In the genomic region with DNA sequence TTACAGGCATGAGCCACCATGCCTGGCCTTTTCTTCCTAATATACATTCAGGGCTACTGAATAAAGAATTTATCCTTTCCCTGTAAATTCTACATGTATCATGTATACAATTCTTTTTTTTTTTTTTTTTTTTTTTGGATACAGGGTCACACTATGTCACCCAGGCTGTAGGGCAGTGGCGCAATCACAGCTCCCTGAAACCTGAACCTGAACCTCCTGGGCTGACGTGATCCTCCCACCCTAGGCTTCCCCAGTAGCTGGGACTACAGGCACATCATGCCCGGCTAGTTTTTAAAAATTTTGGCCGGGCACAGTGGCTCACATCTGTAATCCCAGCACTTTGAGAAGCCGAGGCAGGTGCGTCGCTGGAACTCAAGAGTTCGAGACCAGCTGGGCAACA, we compare ENCODE assay signal across 18 cellular contexts. TPM values are rescaled to one million over a fixed set of nuclear protein-coding genes. Genes with fewer than 3 reads are reported as not detected.
DNase-seq lines count a peak whose midpoint lies in the region; ATAC-seq, FAIRE-seq and TF ChIP-seq lines count a peak whose summit lies in the region.
"Had no signal": no experiment of that assay in that cellular context is flagged by ENCODE, and none has a peak within 500 bp of the region (broad histone marks: within the 10 kb centered on the region; RNA-seq: fewer than 3 reads in every experiment).

No MANE protein-coding gene starts in this region.

- H3K79me2 ChIP-seq in PC-9 (ENCODE audit: low read depth), result 0 out of 2 replicates have a peak, but pooled peaks cover 6% of the 10 kb centered on the region
- no peaks in the 10 kb centered on the region for H3K79me2 ChIP-seq in H1 (ENCODE audit: control insufficient read depth in 1 of 2, insufficient read depth in 2 of 2, low read length in 2 of 2)

- no peak overlapping the region for H2AK5ac ChIP-seq in H1 (ENCODE audit: low read depth, low read length)

- TF ChIP-seq POLR2A in H1 (IDR thresholded peaks at IDR 0.05; ENCODE audit: control extremely low read depth in 1 of 2, low read depth in 2 of 2, low read length in 2 of 2), result no peak

- no peak overlapping the region for H2BK12ac ChIP-seq in H1 (ENCODE audit: low read depth, low read length)

- H3F3A ChIP-seq in PC-9 (ENCODE audit: insufficient read depth, low read depth), result peaks cover 51% of the 10 kb centered on the region

- CTCF ChIA-PET in PC-9 (lab: Charles Lee) (interaction anchor here (0.6 to 1.7 kb wide), 4 partner anchors 37 to 1322 kb away, joined by 3 to 15 read pairs (median 6); no protein-coding TSS in a partner anchor), H1 (lab: Charles Lee; ENCODE audit: partially characterized antibody) (interaction anchor here (0.9 to 6.1 kb wide), 8 partner anchors 13 to 246 kb away, joined by 3 to 46 read pairs (median 4); no protein-coding TSS in a partner anchor)

- H3K27me3 ChIP-seq in PC-9 (ENCODE audit: insufficient read depth, low read depth), result no peaks in the 10 kb centered on the region
- no peaks in the 10 kb centered on the region for H3K27me3 ChIP-seq in H1 (replicated peaks in 1 of 4; ENCODE audit: control insufficient read depth in 3 of 4, extremely low read depth in 1 of 4, insufficient read depth in 3 of 4, low read length in 3 of 4)
- H3K27me3 ChIP-seq in tibial artery, result no peaks in the 10 kb centered on the region

- no peak for TF ChIP-seq RAD21 in H1 (IDR thresholded peaks at IDR 0.05 in 1 of 2, conservative IDR thresholded peaks at IDR 0.05 in 1 of 2; ENCODE audit: low read depth in 2 of 2, low read length in 2 of 2)

- H2BK120ac ChIP-seq in H1 (replicated peaks; ENCODE audit: low read depth, low read length), result no peak overlapping the region

- peaks cover 17% of the 10 kb centered on the region for H3K4me1 Mint-ChIP-seq in mesothelial cell of epicardium

- H3K23ac ChIP-seq in H1 (ENCODE audit: insufficient read length), result no peak overlapping the region

- intact Hi-C loops in PC-9 (cut with micrococcal nuclease; ENCODE audit: unreplicated experiment), result no loop called here
- intact Hi-C loops in tibial artery (cut with DNase I; ENCODE audit: low total_unique reads), result no loop called here

- no peak for TF ChIP-seq EP300 in H1 (IDR thresholded peaks at IDR 0.05; ENCODE audit: borderline replicate concordance in 1 of 2, low read depth in 2 of 2, low read length in 2 of 2)

- no peak overlapping the region for H2BK20ac ChIP-seq in H1 (ENCODE audit: low read length)

- H3K56ac ChIP-seq in H1 (replicated peaks; ENCODE audit: insufficient read length, low read depth, low read length), result no peak overlapping the region

- FAIRE-seq in H1 (lab: Jason Lieb, UNC), result no peak
- FAIRE-seq: H54 had no signal

- H2AFZ ChIP-seq in PC-9 (no peak overlapping the region), H1 (ENCODE audit: low read length) (no peak overlapping the region)

- WGBS in H1 (ENCODE audit: extremely low coverage in 1 of 2, insufficient coverage in 1 of 2, insufficient read length in 1 of 2, insufficient replicate concordance in 2 of 2, low coverage in 1 of 2, low lambda C conversion rate in 2 of 2, missing lambda C conversion rate in 1 of 2), 2 experiments, result 96% methylated on average over 8 of the region's 8 CpGs; no CpG with 5 or more reads in 1 of the 2 experiments

- H3K9me2 ChIP-seq in PC-9 (ENCODE audit: insufficient read depth), result no peaks in the 10 kb centered on the region

- H3K36me3 ChIP-seq in PC-9 (ENCODE audit: low read depth) (no peaks in the 10 kb centered on the region), H1 (ENCODE audit: control insufficient read depth in 2 of 4, insufficient read depth in 4 of 4, low read length in 3 of 4) (no peaks in the 10 kb centered on the region), tibial artery (peaks cover 0 to 8% (median 8%) of the 10 kb centered on the region in 3 donors)

- H3K4me1 ChIP-seq in PC-9 (replicated peaks; ENCODE audit: insufficient read depth), result peaks cover 69% of the 10 kb centered on the region
- H3K4me1 ChIP-seq in H1 (replicated peaks in 1 of 4; ENCODE audit: control insufficient read depth in 3 of 4, insufficient read depth in 4 of 4, low read length in 3 of 4), result no peaks in the 10 kb centered on the region
- H3K4me1 ChIP-seq in tibial artery, result peaks cover 0 to 44% (median 23%) of the 10 kb centered on the region in 4 donors

- H3K27ac ChIP-seq in PC-9 (peak overlapping the region; percentile 99), H1 (ENCODE audit: low read depth, low read length) (no peak overlapping the region), tibial artery (peak overlapping the region; percentile 61 to 71)
- H3K27ac ChIP-seq: C4-2B had no signal

- H2BK5ac ChIP-seq in H1 (ENCODE audit: low read depth, low read length), result no peak overlapping the region

- peaks cover 7% of the 10 kb centered on the region for H3K79me1 ChIP-seq in H1 (ENCODE audit: low read depth, low read length)

- H3K14ac ChIP-seq in H1 (ENCODE audit: insufficient read length), result no peak overlapping the region

- H3K4me2 ChIP-seq in PC-9, result peak overlapping the region; percentile 60
- no peak overlapping the region for H3K4me2 ChIP-seq in H1 (ENCODE audit: insufficient read depth in 1 of 2, low read depth in 2 of 2, low read length in 2 of 2)

- no peak overlapping the region for H4K8ac ChIP-seq in H1 (ENCODE audit: extremely low read depth, insufficient read depth, low read length)

- TF ChIP-seq CTCF in PC-9 (conservative IDR thresholded peaks at IDR 0.05) (no peak), H1 (IDR thresholded peaks at IDR 0.05; ENCODE audit: control extremely low read depth in 1 of 3, insufficient read depth in 1 of 3, low read depth in 1 of 3, low read length in 3 of 3) (no peak), mesothelial cell of epicardium (IDR thresholded peaks at IDR 0.05; ENCODE audit: unreplicated experiment) (no peak), tibial artery (IDR thresholded peaks at IDR 0.05) (no peak), GM10266 (IDR thresholded peaks at IDR 0.05; ENCODE audit: control insufficient read depth, insufficient read depth, low read depth, missing control alignments) (no peak)

- no peak overlapping the region for H3K18ac ChIP-seq in H1 (ENCODE audit: extremely low read depth, low read length)

- H3K9me3 ChIP-seq in PC-9 (ENCODE audit: insufficient read depth, low read depth), result no peaks in the 10 kb centered on the region
- H3K9me3 ChIP-seq in H1 (ENCODE audit: insufficient read depth in 2 of 2, low read depth in 1 of 2, low read length in 1 of 2), result no peaks in the 10 kb centered on the region
- H3K9me3 ChIP-seq in tibial artery, result no peaks in the 10 kb centered on the region

- H4K91ac ChIP-seq in H1 (replicated peaks; ENCODE audit: insufficient read length, low read length), result no peak overlapping the region

- H3K27me3 Mint-ChIP-seq in mesothelial cell of epicardium (ENCODE audit: low read depth), result no peaks in the 10 kb centered on the region

- H3K27ac Mint-ChIP-seq in mesothelial cell of epicardium, result peak overlapping the region; percentile 99

- BruUV-seq in PC-9 (replicated peaks; lab: Mats Ljungman, UMichigan), result no TSS peak

- H4K20me1 ChIP-seq in PC-9 (ENCODE audit: insufficient read depth) (no peaks in the 10 kb centered on the region), H1 (replicated peaks in 1 of 2; ENCODE audit: control insufficient read depth in 1 of 2, insufficient read depth in 2 of 2, low read length in 2 of 2) (no peaks in the 10 kb centered on the region)

- peak overlapping the region; percentile 21; the same call in 1 of the 2 replicates for H3K4me3 ChIP-seq in PC-9
- no peak overlapping the region for H3K4me3 ChIP-seq in H1 (ENCODE audit: extremely low read depth in 1 of 4, insufficient read depth in 2 of 4, low read depth in 3 of 4, low read length in 4 of 4)
- H3K4me3 ChIP-seq in tibial artery, result no peak overlapping the region

- no peaks in the 10 kb centered on the region for H3K23me2 ChIP-seq in H1 (ENCODE audit: low read depth, low read length)

- no peak overlapping the region for H3K4me3 Mint-ChIP-seq in mesothelial cell of epicardium

- H3K36me3 Mint-ChIP-seq in mesothelial cell of epicardium, result peaks cover 6% of the 10 kb centered on the region

- no peak overlapping the region for H3K4ac ChIP-seq in H1 (replicated peaks; ENCODE audit: insufficient read length, low read depth, low read length)

- no peak overlapping the region for H2BK15ac ChIP-seq in H1 (ENCODE audit: low read length)

- no peak overlapping the region for H4K5ac ChIP-seq in H1 (ENCODE audit: insufficient read length, low read depth, low read length)

- H3K9me3 Mint-ChIP-seq in mesothelial cell of epicardium, result no peaks in the 10 kb centered on the region

- H3K9ac ChIP-seq in H1 (replicated peaks in 1 of 4; ENCODE audit: extremely low read depth in 1 of 4, low read depth in 3 of 4, low read length in 3 of 4), result no peak overlapping the region

- POLR2A ChIA-PET in PC-9 (lab: Charles Lee; ENCODE audit: unreplicated experiment) (no interaction called here), H1 (lab: Charles Lee; ENCODE audit: partially characterized antibody) (interaction anchor here (0.8 to 2.1 kb wide), 6 partner anchors 13 to 44 kb away, joined by 3 to 9 read pairs (median 4); no protein-coding TSS in a partner anchor)

- DNase-seq in PC-9, result peak; percentile 80 to 91
- no peak for DNase-seq in H1 (ENCODE audit: low read depth in 1 of 2, low spot score in 2 of 2)
- no peak for DNase-seq in mesothelial cell of epicardium (ENCODE audit: low spot score in 2 of 2, unreplicated experiment in 2 of 2)
- DNase-seq in tibial artery, result no peak
- DNase-seq in GM10266 (ENCODE audit: extremely low spot score), result no peak
- DNase-seq: ACHN, AML-193, DMS79, NCI-H1417, NCI-H187, NCI-H2227 treated with DMSO at 0.1 percent for 48 hours, NCI-H510A treated with DMSO at 0.1 percent for 48 hours, NCI-H774, OCI-M1 had no signal

- ATAC-seq in GM21717 (IDR thresholded peaks at IDR 0.05; ENCODE audit: unreplicated experiment), result no peak
- no peak for ATAC-seq in HG02938 (IDR thresholded peaks at IDR 0.05; ENCODE audit: unreplicated experiment)

RNA-seq across cellular contexts. Expression of a gene that starts 6.5 kb away (rescaled TPM):
- total RNA-seq in PC-9 (2021) (205 and 239 TPM in 2 replicates), mesothelial cell of epicardium (340 to 349 TPM (median 342 TPM) in 3 replicates)
- 118 and 120 TPM in 2 replicates for total RNA-seq in H1 (2021; fragmentation: NEBNext Ultra II Directional; extraction: Animal tissue kit (Norgen Biotek cat#: 25700))
- polyA plus RNA-seq in H1 (2011; rRNA removed), result 105 and 113 TPM in 2 replicates
- polyA plus RNA-seq in H1 (2011; cell fraction: cytosol; rRNA removed), result 80.7 TPM
- polyA plus RNA-seq in H1 (2011; cell fraction: nucleus; rRNA removed), result 208 TPM
- polyA plus RNA-seq in H1 (2012, experiment 1 of 2), result 91.8 to 115 TPM (median 97.4 TPM) in 4 replicates
- 122 TPM for polyA plus RNA-seq in H1 (2012, experiment 2 of 2)
- polyA plus RNA-seq in H1 (2013, experiment 1 of 2), result 119 TPM
- polyA plus RNA-seq in H1 (2013, experiment 2 of 2), result 115 TPM
- 110 and 111 TPM in 2 replicates for polyA minus RNA-seq in H1 (2011; rRNA and poly(A)+ RNA removed)
- polyA minus RNA-seq in H1 (2011; cell fraction: cytosol; rRNA and poly(A)+ RNA removed), result 60.9 TPM
- polyA minus RNA-seq in H1 (2011; cell fraction: nucleus; rRNA and poly(A)+ RNA removed), result 63.2 TPM

RNA-seq across cellular contexts. Expression of a gene that starts 31.7 kb away (rescaled TPM):
- total RNA-seq in PC-9 (2021) (94.5 and 126 TPM in 2 replicates), mesothelial cell of epicardium (25.9 to 32.5 TPM (median 32.1 TPM) in 3 replicates)
- total RNA-seq in H1 (2021; fragmentation: NEBNext Ultra II Directional; extraction: Animal tissue kit (Norgen Biotek cat#: 25700)), result 140 and 141 TPM in 2 replicates
- 161 and 205 TPM in 2 replicates for polyA plus RNA-seq in H1 (2011; rRNA removed)
- 177 TPM for polyA plus RNA-seq in H1 (2011; cell fraction: cytosol; rRNA removed)
- 187 TPM for polyA plus RNA-seq in H1 (2011; cell fraction: nucleus; rRNA removed)
- 84.6 to 161 TPM (median 155 TPM) in 4 replicates for polyA plus RNA-seq in H1 (2012, experiment 1 of 2)
- 267 TPM for polyA plus RNA-seq in H1 (2012, experiment 2 of 2)
- polyA plus RNA-seq in H1 (2013, experiment 1 of 2), result 62.8 TPM
- 59.0 TPM for polyA plus RNA-seq in H1 (2013, experiment 2 of 2)
- 247 and 253 TPM in 2 replicates for polyA minus RNA-seq in H1 (2011; rRNA and poly(A)+ RNA removed)
- 115 TPM for polyA minus RNA-seq in H1 (2011; cell fraction: cytosol; rRNA and poly(A)+ RNA removed)
- 78.3 TPM for polyA minus RNA-seq in H1 (2011; cell fraction: nucleus; rRNA and poly(A)+ RNA removed)

RNA-seq across cellular contexts. Expression of a gene that starts 35.3 kb away (rescaled TPM):
- total RNA-seq in PC-9 (2021) (242 and 326 TPM in 2 replicates), mesothelial cell of epicardium (606 to 617 TPM (median 613 TPM) in 3 replicates)
- total RNA-seq in H1 (2021; fragmentation: NEBNext Ultra II Directional; extraction: Animal tissue kit (Norgen Biotek cat#: 25700)), result 675 and 695 TPM in 2 replicates
- polyA plus RNA-seq in H1 (2011; rRNA removed), result 291 and 412 TPM in 2 replicates
- polyA plus RNA-seq in H1 (2011; cell fraction: cytosol; rRNA removed), result 422 TPM
- 936 TPM for polyA plus RNA-seq in H1 (2011; cell fraction: nucleus; rRNA removed)
- polyA plus RNA-seq in H1 (2012, experiment 1 of 2), result 420 to 558 TPM (median 549 TPM) in 4 replicates
- polyA plus RNA-seq in H1 (2012, experiment 2 of 2), result 262 TPM
- polyA plus RNA-seq in H1 (2013, experiment 1 of 2), result 360 TPM
- polyA plus RNA-seq in H1 (2013, experiment 2 of 2), result 337 TPM
- 399 and 421 TPM in 2 replicates for polyA minus RNA-seq in H1 (2011; rRNA and poly(A)+ RNA removed)
- polyA minus RNA-seq in H1 (2011; cell fraction: cytosol; rRNA and poly(A)+ RNA removed), result 267 TPM
- 311 TPM for polyA minus RNA-seq in H1 (2011; cell fraction: nucleus; rRNA and poly(A)+ RNA removed)

RNA-seq across cellular contexts. Expression of a gene that starts 50.1 kb away (rescaled TPM):
- total RNA-seq in PC-9 (2021), result 8.3 and 10.1 TPM in 2 replicates
- total RNA-seq in H1 (2021; fragmentation: NEBNext Ultra II Directional; extraction: Animal tissue kit (Norgen Biotek cat#: 25700)), result 2.6 and 3.0 TPM in 2 replicates
- 4.0 and 4.2 TPM in 2 replicates for polyA plus RNA-seq in H1 (2011; rRNA removed)
- 4.6 TPM for polyA plus RNA-seq in H1 (2011; cell fraction: cytosol; rRNA removed)
- 2.4 TPM for polyA plus RNA-seq in H1 (2011; cell fraction: nucleus; rRNA removed)
- 2.8 to 4.1 TPM (median 2.9 TPM) in 4 replicates for polyA plus RNA-seq in H1 (2012, experiment 1 of 2)
- polyA plus RNA-seq in H1 (2012, experiment 2 of 2), result 2.1 TPM
- polyA plus RNA-seq in H1 (2013, experiment 1 of 2), result 1.4 TPM
- polyA plus RNA-seq in H1 (2013, experiment 2 of 2), result 1.3 TPM
- polyA minus RNA-seq in H1 (2011; rRNA and poly(A)+ RNA removed), result 0.91 and 0.93 TPM in 2 replicates
- polyA minus RNA-seq in H1 (2011; cell fraction: cytosol; rRNA and poly(A)+ RNA removed), result 1.8 TPM
- polyA minus RNA-seq in H1 (2011; cell fraction: nucleus; rRNA and poly(A)+ RNA removed), result 1.1 TPM
- total RNA-seq in mesothelial cell of epicardium, result 2.6 to 3.1 TPM (median 2.7 TPM) in 3 replicates

RNA-seq across cellular contexts. Expression of a gene that starts 53.0 kb away (rescaled TPM):
- total RNA-seq in PC-9 (2021) (24.5 and 27.0 TPM in 2 replicates), mesothelial cell of epicardium (27.4 to 31.2 TPM (median 30.6 TPM) in 3 replicates)
- total RNA-seq in H1 (2021; fragmentation: NEBNext Ultra II Directional; extraction: Animal tissue kit (Norgen Biotek cat#: 25700)), result 45.2 and 50.1 TPM in 2 replicates
- polyA plus RNA-seq in H1 (2011; rRNA removed), result 14.2 and 19.4 TPM in 2 replicates
- 33.2 TPM for polyA plus RNA-seq in H1 (2011; cell fraction: cytosol; rRNA removed)
- polyA plus RNA-seq in H1 (2011; cell fraction: nucleus; rRNA removed), result 150 TPM
- polyA plus RNA-seq in H1 (2012, experiment 1 of 2), result 44.9 to 63.2 TPM (median 53.9 TPM) in 4 replicates
- 23.4 TPM for polyA plus RNA-seq in H1 (2012, experiment 2 of 2)
- 28.4 TPM for polyA plus RNA-seq in H1 (2013, experiment 1 of 2)
- polyA plus RNA-seq in H1 (2013, experiment 2 of 2), result 25.8 TPM
- polyA minus RNA-seq in H1 (2011; rRNA and poly(A)+ RNA removed), result 7.6 and 14.2 TPM in 2 replicates
- 31.2 TPM for polyA minus RNA-seq in H1 (2011; cell fraction: cytosol; rRNA and poly(A)+ RNA removed)
- polyA minus RNA-seq in H1 (2011; cell fraction: nucleus; rRNA and poly(A)+ RNA removed), result 36.1 TPM

Comparison
In these comparisons a context has a peak if more than half of its experiments do, and no peak if none do; other contexts are left out.
1. DNase-seq: peak in PC-9 (2 of 2); none in H1 (0 of 2), mesothelial cell of epicardium (0 of 2), tibial artery (0 of 2) and GM10266 (single experiment).